1 cellular context compared by ENCODE assay signal in the genomic region with DNA sequence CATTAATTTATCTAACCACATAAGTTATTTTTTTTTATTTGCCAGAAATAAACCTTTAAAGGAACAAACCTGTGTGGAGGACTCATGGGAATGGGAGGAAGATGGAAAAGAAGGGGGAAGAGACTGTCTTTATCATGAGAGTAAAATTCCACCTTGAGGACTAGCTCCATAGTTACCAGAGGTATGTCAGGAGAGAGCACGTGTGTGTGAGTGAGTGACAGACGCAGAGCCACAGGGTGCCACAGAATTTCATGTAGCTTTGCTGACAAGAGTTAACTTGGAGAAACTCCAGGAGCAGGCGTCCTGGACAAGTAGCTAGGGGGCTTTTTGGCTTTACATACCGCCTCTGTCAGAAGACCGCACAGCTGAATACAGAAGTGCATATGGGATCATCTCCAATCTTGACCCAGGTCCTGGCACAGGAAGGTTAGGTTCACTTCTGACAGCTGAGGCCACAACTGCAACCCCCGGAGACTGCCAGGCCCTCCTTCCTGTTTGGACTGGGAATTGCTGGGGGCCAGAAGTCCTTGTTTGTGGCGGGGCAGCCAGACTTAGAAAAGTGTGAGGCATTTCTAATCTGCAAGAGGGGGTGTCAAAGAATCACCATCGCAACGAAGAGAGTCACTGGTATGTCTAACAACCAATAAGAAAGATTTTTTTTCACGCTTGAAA.
TF ChIP-seq lines count a peak whose summit lies in the region.

No MANE protein-coding gene starts in this region.

TF ChIP-seq in A549, 52 proteins besides CTCF, POLR2A, EP300 and RAD21 (continued from another document):
- no peak for TF ChIP-seq MAX (IDR thresholded peaks at IDR 0.05)
- TF ChIP-seq RCOR1 (IDR thresholded peaks at IDR 0.05; ENCODE audit: low read depth, low read length), result no peak
